19 cellular contexts compared by ENCODE assay signal in the genomic region with DNA sequence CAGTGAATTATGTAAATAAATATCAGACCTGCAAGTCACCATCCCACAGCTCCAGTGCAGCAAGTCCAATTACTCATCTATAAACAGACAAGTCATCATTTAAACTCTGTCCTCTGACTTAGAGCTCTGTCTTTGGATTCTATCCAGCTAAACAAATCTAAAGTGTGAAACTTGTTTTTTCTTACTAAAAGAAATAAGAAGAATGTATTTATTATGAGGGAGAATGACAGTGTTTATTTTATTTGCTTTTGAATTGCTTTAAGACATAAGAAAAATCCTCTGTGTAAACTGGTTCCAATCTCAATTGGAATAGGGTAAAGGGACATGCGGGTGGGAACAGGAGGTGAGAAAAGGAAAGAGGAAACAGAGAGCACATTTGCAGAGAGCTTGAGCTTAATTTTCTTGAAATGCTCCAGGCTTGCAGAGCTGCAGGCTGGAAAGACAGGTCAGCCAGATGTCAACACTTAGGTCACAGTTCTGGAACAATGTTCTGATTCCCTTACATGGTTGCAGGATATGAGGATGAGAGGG.
A peak's percentile ranks its signal among the peaks of the same experiment; 100 is the strongest.
DNase-seq lines count a peak whose midpoint lies in the region; TF ChIP-seq lines count a peak whose summit lies in the region.
"Had no signal": no experiment of that assay in that cellular context is flagged by ENCODE, and none has a peak within 500 bp of the region (broad histone marks: within the 10 kb centered on the region; RNA-seq: fewer than 3 reads in every experiment).

No MANE protein-coding gene starts in this region.

- H3K27me3 Mint-ChIP-seq in MCF 10A (ENCODE audit: insufficient read depth, unreplicated experiment): no peaks in the 10 kb centered on the region
- H3K27me3 Mint-ChIP-seq in immature natural killer cell (ENCODE audit: low read depth in 3 of 3): peaks cover 0 to 3% (median 0%) of the 10 kb centered on the region in 3 donors
- H3K27me3 Mint-ChIP-seq: activated naive CD8-positive, alpha-beta T cell treated with anti-CD3 and anti-CD28 coated beads, Interleukin-2, amount 10 ng/mL, durations not matched to agents 7 days and 5 days; CD4-positive, CD25-positive, alpha-beta regulatory T cell had no signal

- CTCF ChIA-PET in MCF 10A (lab: Yijun Ruan, JAX): interaction anchor here (0.5 kb wide), 1 partner anchor 91 kb away, joined by 7 read pairs; no protein-coding TSS in a partner anchor

- no TSS peak for BruUV-seq in MCF 10A (replicated peaks; lab: Mats Ljungman, UMichigan)

- no peak for TF ChIP-seq EP300 in transverse colon (IDR thresholded peaks at IDR 0.05; ENCODE audit: low read depth)

- H3K36me3 ChIP-seq in breast epithelium: no peaks in the 10 kb centered on the region
- H3K36me3 ChIP-seq in transverse colon: no peaks in the 10 kb centered on the region

- peaks cover 16% of the 10 kb centered on the region for H3K4me1 Mint-ChIP-seq in MCF 10A (ENCODE audit: insufficient read depth, unreplicated experiment)
- H3K4me1 Mint-ChIP-seq in immature natural killer cell: no peaks in the 10 kb centered on the region
- H3K4me1 Mint-ChIP-seq: activated naive CD8-positive, alpha-beta T cell treated with anti-CD3 and anti-CD28 coated beads, Interleukin-2, amount 10 ng/mL, durations not matched to agents 7 days and 5 days; CD4-positive, CD25-positive, alpha-beta regulatory T cell; stimulated activated naive CD8-positive, alpha-beta T cell treated with anti-CD3 and anti-CD28 coated beads, Interleukin-15, amount 100 ng/mL, for 72 hours had no signal

- no peak for TF ChIP-seq POLR2A in breast epithelium (IDR thresholded peaks at IDR 0.05)
- TF ChIP-seq POLR2A in transverse colon (IDR thresholded peaks at IDR 0.05): no peak

- H3K4me3 Mint-ChIP-seq in MCF 10A (ENCODE audit: unreplicated experiment) (no peak overlapping the region), immature natural killer cell (no peak overlapping the region)
- H3K4me3 Mint-ChIP-seq: activated naive CD8-positive, alpha-beta T cell treated with anti-CD3 and anti-CD28 coated beads, Interleukin-2, amount 10 ng/mL, durations not matched to agents 7 days and 5 days; CD4-positive, CD25-positive, alpha-beta regulatory T cell; stimulated activated naive CD8-positive, alpha-beta T cell treated with anti-CD3 and anti-CD28 coated beads, Interleukin-15, amount 100 ng/mL, for 72 hours had no signal

- DNase-seq in MCF 10A (ENCODE audit: unreplicated experiment): peak; percentile 40
- DNase-seq in breast epithelium (ENCODE audit: low spot score in 2 of 2): no peak
- DNase-seq in epithelial cell of prostate (ENCODE audit: low read depth, low spot score): peak; percentile 34
- DNase-seq in left kidney (ENCODE audit: low read depth, low spot score): peak; percentile 33
- DNase-seq in transverse colon: no peak
- no peak for DNase-seq in T-helper 9 cell
- DNase-seq in DMS53 treated with DMSO at 0.1 percent for 48 hours (lab: John Stamatoyannopoulos, UW; ENCODE audit: unreplicated experiment): no peak
- DNase-seq in immature natural killer cell: no peak
- DNase-seq: activated CD4-positive, alpha-beta T cell treated with anti-CD3 and anti-CD28 coated beads, Interleukin-2, amount 50 U/mL, for 1 hour; activated naive CD8-positive, alpha-beta T cell treated with anti-CD3 and anti-CD28 coated beads, Interleukin-2, amount 10 ng/mL, durations not matched to agents 7 days and 5 days; activated T-cell treated with anti-CD3 and anti-CD28 coated beads, Interleukin-2, amount 50 U/mL, for 1 hour; CD4-positive, CD25-positive, alpha-beta regulatory T cell; DND-41; erythroblast; KBM-7; NCI-H1436; SIG-M5; stimulated activated naive CD8-positive, alpha-beta T cell treated with anti-CD3 and anti-CD28 coated beads, Interleukin-15, amount 100 ng/mL, for 72 hours had no signal

- H3K4me3 ChIP-seq in breast epithelium (no peak overlapping the region), transverse colon (no peak overlapping the region)

- H3K9me3 ChIP-seq in breast epithelium (no peaks in the 10 kb centered on the region), transverse colon (no peaks in the 10 kb centered on the region)

- H3K27me3 ChIP-seq in breast epithelium (no peaks in the 10 kb centered on the region), transverse colon (no peaks in the 10 kb centered on the region)

- no peaks in the 10 kb centered on the region for H3K9me3 Mint-ChIP-seq in MCF 10A (ENCODE audit: unreplicated experiment)
- H3K9me3 Mint-ChIP-seq in immature natural killer cell: peaks cover 0 to 4% (median 0%) of the 10 kb centered on the region in 6 donors
- H3K9me3 Mint-ChIP-seq: activated naive CD8-positive, alpha-beta T cell treated with anti-CD3 and anti-CD28 coated beads, Interleukin-2, amount 10 ng/mL, durations not matched to agents 7 days and 5 days; stimulated activated naive CD8-positive, alpha-beta T cell treated with anti-CD3 and anti-CD28 coated beads, Interleukin-15, amount 100 ng/mL, for 72 hours had no signal

- POLR2A ChIA-PET in MCF 10A (lab: Yijun Ruan, JAX): interaction anchor here (0.9 to 2.5 kb wide), 10 partner anchors 19 to 445 kb away, joined by 3 to 14 read pairs (median 3); partner anchors contain the start of gene MEIS1

- H3K27ac Mint-ChIP-seq in MCF 10A (ENCODE audit: low read depth, unreplicated experiment) (peak overlapping the region; percentile 6), immature natural killer cell (no peak overlapping the region)
- H3K27ac Mint-ChIP-seq: activated naive CD8-positive, alpha-beta T cell treated with anti-CD3 and anti-CD28 coated beads, Interleukin-2, amount 10 ng/mL, durations not matched to agents 7 days and 5 days; CD4-positive, CD25-positive, alpha-beta regulatory T cell; stimulated activated naive CD8-positive, alpha-beta T cell treated with anti-CD3 and anti-CD28 coated beads, Interleukin-15, amount 100 ng/mL, for 72 hours had no signal

- 50 to 54% methylated on average over 1 of the region's 1 CpG for WGBS in transverse colon (ENCODE audit: low coverage in 1 of 2), 2 donors

- no peak overlapping the region for H3K27ac ChIP-seq in breast epithelium
- peak overlapping the region; percentile 47 for H3K27ac ChIP-seq in epithelial cell of prostate
- peak overlapping the region; percentile 26 to 64 (median 60) for H3K27ac ChIP-seq in transverse colon
- H3K27ac ChIP-seq: 22Rv1 had no signal

- H3K36me3 Mint-ChIP-seq in MCF 10A (ENCODE audit: insufficient read depth, unreplicated experiment) (no peaks in the 10 kb centered on the region), immature natural killer cell (no peaks in the 10 kb centered on the region)
- H3K36me3 Mint-ChIP-seq: activated naive CD8-positive, alpha-beta T cell treated with anti-CD3 and anti-CD28 coated beads, Interleukin-2, amount 10 ng/mL, durations not matched to agents 7 days and 5 days; CD4-positive, CD25-positive, alpha-beta regulatory T cell had no signal

- H3K4me1 ChIP-seq in breast epithelium (no peaks in the 10 kb centered on the region), transverse colon (peaks cover 0 to 4% (median 0%) of the 10 kb centered on the region in 4 donors)

- no peak for TF ChIP-seq CTCF in MCF 10A (IDR thresholded peaks at IDR 0.05; ENCODE audit: unreplicated experiment)
- TF ChIP-seq CTCF in breast epithelium (IDR thresholded peaks at IDR 0.05): no peak
- TF ChIP-seq CTCF in transverse colon (IDR thresholded peaks at IDR 0.05): no peak

- in situ Hi-C loops in transverse colon (cut with MboI; ENCODE audit: low pct_ligation_motif_present in 1 of 4, low pct_unique_long_range_greater_than_20kb in 1 of 4, low sequenced_read_pairs in 3 of 4): no loop called here

- intact Hi-C loops in MCF 10A (cut with micrococcal nuclease) (no loop called here), breast epithelium (cut with DNase I; ENCODE audit: low total_unique reads) (no loop called here), transverse colon (cut with DNase I; ENCODE audit: low total_unique reads) (loop anchor here (5.0 kb wide), 1 partner anchor 88 kb away; no protein-coding TSS in a partner anchor)

Comparison
In these comparisons a context has a peak if more than half of its experiments do, and no peak if none do; other contexts are left out.
1. DNase-seq: peak in MCF 10A (single experiment), epithelial cell of prostate (single experiment) and left kidney (single experiment); none in breast epithelium (0 of 2), transverse colon (single experiment), T-helper 9 cell (single experiment), DMS53 treated with DMSO at 0.1 percent for 48 hours (single experiment) and immature natural killer cell (0 of 3).
2. H3K27ac ChIP-seq: peak in epithelial cell of prostate (single experiment) and transverse colon (4 of 4); none in breast epithelium (0 of 2).